In genomic region chr6:87639373-87639772, GRCh38 we compare ENCODE assay signal across 6 cellular contexts.
"Had no signal": no experiment of that assay in that cellular context is flagged by ENCODE, and none has a peak within 500 bp of the region (broad histone marks: within the 10 kb centered on the region; RNA-seq: fewer than 3 reads in every experiment).

No MANE protein-coding gene starts in this region.

- DNase-seq: GM23248, KBM-7 had no signal

- H3K27me3 Mint-ChIP-seq: IgD-negative memory B cell had no signal

- H3K27ac Mint-ChIP-seq: IgD-negative memory B cell had no signal

- H3K4me3 Mint-ChIP-seq: IgD-negative memory B cell had no signal

- H3K9ac ChIP-seq: GM23248, KMS-11 had no signal

- H3K9me3 ChIP-seq: HAP-1 had no signal

- H3K4me3 ChIP-seq: GM23248, HAP-1 had no signal

- H3K27ac ChIP-seq: GM23248, KMS-11 had no signal

- H2AFZ ChIP-seq: GM23248 had no signal

- H3K9me3 Mint-ChIP-seq: IgD-negative memory B cell had no signal

- H3K4me2 ChIP-seq: KMS-11 had no signal

- ATAC-seq: HCT116 had no signal
